21 cellular contexts compared by ENCODE assay signal in genomic region chr1:56355918-56356317, GRCh38.
DNase-seq lines count a peak whose midpoint lies in the region; ATAC-seq and TF ChIP-seq lines count a peak whose summit lies in the region.
"Had no signal": no experiment of that assay in that cellular context is flagged by ENCODE, and none has a peak within 500 bp of the region (broad histone marks: within the 10 kb centered on the region; RNA-seq: fewer than 3 reads in every experiment).

No MANE protein-coding gene starts in this region.

- TF ChIP-seq CTCF in left ventricle myocardium inferior (IDR thresholded peaks at IDR 0.05; ENCODE audit: borderline replicate concordance): no peak
- no peak for TF ChIP-seq CTCF in A673 (conservative IDR thresholded peaks at IDR 0.05; ENCODE audit: low read depth, low read length)

- H3K9me3 Mint-ChIP-seq in activated T-cell treated with anti-CD3 and anti-CD28 coated beads, Interleukin-2, amount 50 U/mL, for 72 hours: no peaks in the 10 kb centered on the region

- ATAC-seq in activated T-cell treated with anti-CD3 and anti-CD28 coated beads, Interleukin-2, amount 50 U/mL, for 72 hours (replicated peaks in 1 of 2): no peak
- no peak for ATAC-seq in HG02885 (IDR thresholded peaks at IDR 0.05; ENCODE audit: poor library complexity, unreplicated experiment)
- ATAC-seq: HCT116 had no signal

- H2BK12ac ChIP-seq in trophoblast cell (ENCODE audit: low read length): peak overlapping the region; percentile 42

- H4K8ac ChIP-seq in trophoblast cell (ENCODE audit: low read depth, low read length): no peak overlapping the region

- H3K79me1 ChIP-seq in trophoblast cell (ENCODE audit: low read length): peaks cover 6% of the 10 kb centered on the region

- no peak overlapping the region for H2BK120ac ChIP-seq in trophoblast cell (ENCODE audit: insufficient read depth, low read length, poor library complexity)

- no TSS peak for BruUV-seq in A673 (replicated peaks; lab: Mats Ljungman, UMichigan)

- intact Hi-C loops in left ventricle myocardium inferior (cut with micrococcal nuclease): no loop called here
- intact Hi-C loops in A673 (cut with micrococcal nuclease; ENCODE audit: unreplicated experiment): no loop called here

- no peak overlapping the region for H3K14ac ChIP-seq in trophoblast cell (ENCODE audit: low read length)

- H3K4me3 ChIP-seq in left ventricle myocardium inferior (no peak overlapping the region), trophoblast cell (ENCODE audit: low read depth, low read length) (no peak overlapping the region), A673 (ENCODE audit: low read depth, low read length, poor library complexity, severe bottlenecking) (no peak overlapping the region)
- H3K4me3 ChIP-seq: SJSA1 had no signal

- H3K36me3 ChIP-seq in left ventricle myocardium inferior (no peaks in the 10 kb centered on the region), trophoblast cell (ENCODE audit: control insufficient read depth in 1 of 2, insufficient read depth in 2 of 2, low read length in 2 of 2) (no peaks in the 10 kb centered on the region), A673 (ENCODE audit: insufficient read depth, low read length, poor library complexity, severe bottlenecking) (no peaks in the 10 kb centered on the region)
- H3K36me3 ChIP-seq: SJSA1 had no signal

- H3K27me3 Mint-ChIP-seq in activated T-cell treated with anti-CD3 and anti-CD28 coated beads, Interleukin-2, amount 50 U/mL, for 72 hours (ENCODE audit: low read depth): peaks cover 8% of the 10 kb centered on the region

- H4K91ac ChIP-seq in trophoblast cell (ENCODE audit: low read depth, low read length): no peak overlapping the region

- H3K9ac ChIP-seq in trophoblast cell (ENCODE audit: low read length): no peak overlapping the region
- H3K9ac ChIP-seq: KMS-11 had no signal

- H3K27me3 ChIP-seq in left ventricle myocardium inferior (ENCODE audit: low read depth): no peaks in the 10 kb centered on the region
- no peaks in the 10 kb centered on the region for H3K27me3 ChIP-seq in trophoblast cell (ENCODE audit: insufficient read depth, low read length)
- peaks cover 5% of the 10 kb centered on the region for H3K27me3 ChIP-seq in A673 (replicated peaks; ENCODE audit: insufficient read depth, low read depth, low read length, poor library complexity)
- H3K27me3 ChIP-seq: SJSA1 had no signal

- no peak overlapping the region for H3K4me3 Mint-ChIP-seq in activated T-cell treated with anti-CD3 and anti-CD28 coated beads, Interleukin-2, amount 50 U/mL, for 72 hours
- H3K4me3 Mint-ChIP-seq: IgD-negative memory B cell had no signal

- no peak overlapping the region for H4K12ac ChIP-seq in trophoblast cell (ENCODE audit: low read depth, low read length)

- no peaks in the 10 kb centered on the region for H3K36me3 Mint-ChIP-seq in activated T-cell treated with anti-CD3 and anti-CD28 coated beads, Interleukin-2, amount 50 U/mL, for 72 hours (ENCODE audit: insufficient read depth in 2 of 2)

- H3K18ac ChIP-seq in trophoblast cell (ENCODE audit: low read length): no peak overlapping the region

- H3K27ac ChIP-seq in left ventricle myocardium inferior (replicated peaks) (peak overlapping the region; percentile 78), trophoblast cell (ENCODE audit: low read depth, low read length) (peak overlapping the region; percentile 64), A673 (ENCODE audit: low read depth, low read length, poor library complexity, severe bottlenecking) (no peak overlapping the region)
- H3K27ac ChIP-seq: 22Rv1, KMS-11, SJSA1 had no signal

- H3K23ac ChIP-seq in trophoblast cell (ENCODE audit: low read length): no peak overlapping the region

- CTCF ChIA-PET in A673 (lab: Charles Lee): no interaction called here

- no peak for DNase-seq in activated T-cell treated with anti-CD3 and anti-CD28 coated beads, Interleukin-2, amount 50 U/mL, for 72 hours
- DNase-seq in activated T-cell treated with anti-CD3 and anti-CD28 coated beads, Interleukin-2, amount 50 U/mL, for 1 hour: no peak
- no peak for DNase-seq in left ventricle myocardium inferior
- no peak for DNase-seq in trophoblast cell
- no peak for DNase-seq in RPMI8226
- no peak for DNase-seq in A673 (ENCODE audit: low spot score)
- DNase-seq: ACHN, DMS153, MM.1S, NCI-H1048, NCI-H1417, NCI-H1694, NCI-H2081, NCI-H2227 treated with DMSO at 0.1 percent for 48 hours, NCI-H526 treated with DMSO at 0.1 percent for 48 hours had no signal

- POLR2A ChIA-PET in A673 (lab: Charles Lee; ENCODE audit: low non-redundant PET): no interaction called here

- no peaks in the 10 kb centered on the region for H3K4me1 Mint-ChIP-seq in activated T-cell treated with anti-CD3 and anti-CD28 coated beads, Interleukin-2, amount 50 U/mL, for 72 hours (ENCODE audit: low read depth)

- H3K4ac ChIP-seq in trophoblast cell (ENCODE audit: low read depth, low read length): no peak overlapping the region

- H2AFZ ChIP-seq in trophoblast cell (ENCODE audit: insufficient read depth, low read length, poor library complexity): no peak overlapping the region

- peak overlapping the region; percentile 36 for H2BK5ac ChIP-seq in trophoblast cell (ENCODE audit: low read depth, low read length, poor library complexity)

- H3K4me1 ChIP-seq in left ventricle myocardium inferior (peaks cover 46% of the 10 kb centered on the region), trophoblast cell (ENCODE audit: control insufficient read depth in 1 of 2, insufficient read depth in 2 of 2, low read length in 2 of 2) (peaks cover 5 to 13% of the 10 kb centered on the region in 2 experiments), A673 (ENCODE audit: insufficient read depth, low read length, poor library complexity, severe bottlenecking) (no peaks in the 10 kb centered on the region)

- no peak overlapping the region for H2AK5ac ChIP-seq in trophoblast cell (ENCODE audit: low read length)

- no peaks in the 10 kb centered on the region for H3K79me2 ChIP-seq in trophoblast cell (ENCODE audit: control insufficient read depth, insufficient read depth, low read length, poor library complexity)

- no CpG with 5 or more reads among the region's 3 CpGs for WGBS in trophoblast cell (ENCODE audit: extremely low coverage, insufficient coverage, insufficient read length)

- peak overlapping the region; percentile 47 for H3K27ac Mint-ChIP-seq in activated T-cell treated with anti-CD3 and anti-CD28 coated beads, Interleukin-2, amount 50 U/mL, for 72 hours
- H3K27ac Mint-ChIP-seq: IgD-negative memory B cell had no signal

- no peaks in the 10 kb centered on the region for H3K9me3 ChIP-seq in left ventricle myocardium inferior (replicated peaks)
- H3K9me3 ChIP-seq in trophoblast cell (ENCODE audit: insufficient read depth, low read depth, low read length): no peaks in the 10 kb centered on the region
- no peaks in the 10 kb centered on the region for H3K9me3 ChIP-seq in A673 (ENCODE audit: low read depth, low read length, poor library complexity, severe bottlenecking)
- H3K9me3 ChIP-seq: SJSA1 had no signal

- no peak overlapping the region for H3K4me2 ChIP-seq in trophoblast cell (ENCODE audit: low read length)
- H3K4me2 ChIP-seq: KMS-11 had no signal
